ENCODE assay signal across 9 cellular contexts in the genomic region with DNA sequence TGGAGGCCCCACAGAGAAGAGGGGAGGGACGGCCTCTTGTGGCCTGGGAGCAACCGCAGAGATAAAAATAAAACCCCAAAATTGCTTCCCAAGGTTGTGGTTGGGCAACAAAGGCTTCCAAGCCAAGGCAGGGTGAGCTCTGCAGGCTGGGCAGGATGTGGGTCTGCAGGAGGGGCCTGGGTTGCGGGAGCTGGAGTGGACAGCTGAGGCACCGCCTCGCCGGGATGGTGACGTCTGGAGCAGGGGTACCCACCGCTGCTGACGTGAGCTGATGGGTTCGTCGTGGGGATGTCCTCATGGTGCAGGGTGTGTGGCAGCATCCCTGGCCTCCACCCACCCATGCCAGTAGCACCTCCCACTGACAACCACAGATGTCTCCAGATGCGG. TPM values are rescaled to one million over a fixed set of nuclear protein-coding genes. Genes with fewer than 3 reads are reported as not detected.
A peak's percentile ranks its signal among the peaks of the same experiment; 100 is the strongest.
DNase-seq lines count a peak whose midpoint lies in the region; ATAC-seq and TF ChIP-seq lines count a peak whose summit lies in the region.
"Had no signal": no experiment of that assay in that cellular context is flagged by ENCODE, and none has a peak within 500 bp of the region (broad histone marks: within the 10 kb centered on the region; RNA-seq: fewer than 3 reads in every experiment).

No MANE protein-coding gene starts in this region.

- dilution Hi-C loops in mammary epithelial cell (cut with HindIII; ENCODE audit: low sequenced_read_pairs), result loop anchor here (5.0 to 10.0 kb wide), 17 partner anchors 66 to 513 kb away; partner anchors contain the start of genes CDK11B, HES4, MIB2 and PLEKHN1

- H3K4me3 ChIP-seq in BLaER1 (peak overlapping the region; percentile 58), testis (no peak overlapping the region), dorsolateral prefrontal cortex (no peak overlapping the region), mammary epithelial cell (replicated peaks in 1 of 3; ENCODE audit: insufficient read depth in 1 of 3, low read depth in 2 of 3, low read length in 3 of 3) (no peak overlapping the region)
- H3K4me3 ChIP-seq: transverse colon had no signal

- no peak overlapping the region for H3K27ac Mint-ChIP-seq in activated CD4-positive, alpha-beta T cell treated with anti-CD3 and anti-CD28 coated beads for 36 hours
- no peak overlapping the region for H3K27ac Mint-ChIP-seq in endothelial cell (ENCODE audit: unreplicated experiment)

- no peak for ATAC-seq in activated CD4-positive, alpha-beta T cell treated with anti-CD3 and anti-CD28 coated beads for 36 hours

- CTCF ChIA-PET in activated CD4-positive, alpha-beta T cell treated with anti-CD3 and anti-CD28 coated beads for 36 hours (lab: Charles Lee), result interaction anchor here (0.6 to 1.9 kb wide), 10 partner anchors 8 to 1489 kb away, joined by 3 to 11 read pairs (median 4); no protein-coding TSS in a partner anchor
- CTCF ChIA-PET in mammary epithelial cell (lab: Charles Lee; ENCODE audit: low non-redundant PET), result no interaction called here

- H3K9me3 Mint-ChIP-seq in activated CD4-positive, alpha-beta T cell treated with anti-CD3 and anti-CD28 coated beads for 36 hours (ENCODE audit: low read depth), result no peaks in the 10 kb centered on the region
- no peaks in the 10 kb centered on the region for H3K9me3 Mint-ChIP-seq in endothelial cell (ENCODE audit: unreplicated experiment)

- POLR2A ChIA-PET in activated CD4-positive, alpha-beta T cell treated with anti-CD3 and anti-CD28 coated beads for 36 hours (lab: Charles Lee), result interaction anchor here (0.6 kb wide), 2 partner anchors 31 to 128 kb away, joined by 3 to 4 read pairs; no protein-coding TSS in a partner anchor

- 56 to 57% methylated on average over 8 to 12 of the region's 12 CpGs for WGBS in testis, 2 donors
- 81% methylated on average over 10 of the region's 12 CpGs for WGBS in mammary epithelial cell (ENCODE audit: low coverage, missing lambda C conversion rate)

- TF ChIP-seq POLR2A in erythroblast (IDR thresholded peaks at IDR 0.05; ENCODE audit: low read length), result peak; percentile 28
- TF ChIP-seq POLR2A in testis (IDR thresholded peaks at IDR 0.05), result no peak

- H3K4me1 ChIP-seq in BLaER1 (peaks cover 62% of the 10 kb centered on the region), testis (peaks cover 28% of the 10 kb centered on the region), mammary epithelial cell (ENCODE audit: insufficient read depth, low read length) (peaks cover 27% of the 10 kb centered on the region)

- intact Hi-C loops in activated CD4-positive, alpha-beta T cell treated with anti-CD3 and anti-CD28 coated beads for 36 hours (cut with DNase I, micrococcal nuclease), result no loop called here
- intact Hi-C loops in testis (cut with DNase I; ENCODE audit: low total_unique reads) (no loop called here), dorsolateral prefrontal cortex (cut with DNase I) (loop anchor here in 1 of 2 donors (5.0 to 10.0 kb wide), 3 partner anchors 243 to 339 kb away; partner anchors contain the start of gene MIB2), mammary epithelial cell (cut with micrococcal nuclease) (loop anchor here (10.0 kb wide), 1 partner anchor 133 kb away; no protein-coding TSS in a partner anchor)

- no peak overlapping the region for H2AFZ ChIP-seq in mammary epithelial cell (ENCODE audit: low read depth, low read length)

- in situ Hi-C loops in mammary epithelial cell (cut with MboI; ENCODE audit: low sequenced_read_pairs in 2 of 2), result no loop called here

- H3K27ac ChIP-seq in BLaER1 (peak overlapping the region; percentile 75), testis (no peak overlapping the region), dorsolateral prefrontal cortex (peak overlapping the region in 1 of 59 donors; percentile 46), mammary epithelial cell (ENCODE audit: insufficient read depth, low read depth, low read length) (no peak overlapping the region)

- H3K36me3 ChIP-seq in BLaER1 (peaks cover 25% of the 10 kb centered on the region), testis (ENCODE audit: low read depth, missing control alignments) (no peaks in the 10 kb centered on the region), mammary epithelial cell (ENCODE audit: insufficient read depth, low read length) (no peaks in the 10 kb centered on the region)
- H3K36me3 ChIP-seq: transverse colon had no signal

- H4K20me1 ChIP-seq in BLaER1 (peaks cover 44% of the 10 kb centered on the region), mammary epithelial cell (ENCODE audit: insufficient read depth, low read length) (no peaks in the 10 kb centered on the region)

- H3K9me3 ChIP-seq in BLaER1 (peaks cover 10% of the 10 kb centered on the region), testis (no peaks in the 10 kb centered on the region), mammary epithelial cell (replicated peaks; ENCODE audit: insufficient read depth, low read length) (peaks cover 7% of the 10 kb centered on the region)
- H3K9me3 ChIP-seq: transverse colon had no signal

- H3K4me2 ChIP-seq in BLaER1, result peak overlapping the region; percentile 100
- no peak overlapping the region for H3K4me2 ChIP-seq in mammary epithelial cell (ENCODE audit: insufficient read depth, low read depth, low read length)

- H3K27me3 ChIP-seq in BLaER1 (no peaks in the 10 kb centered on the region), testis (no peaks in the 10 kb centered on the region), dorsolateral prefrontal cortex (no peaks in the 10 kb centered on the region), mammary epithelial cell (ENCODE audit: insufficient read depth, low read length) (no peaks in the 10 kb centered on the region)
- H3K27me3 ChIP-seq: transverse colon had no signal

- H3K36me3 Mint-ChIP-seq in activated CD4-positive, alpha-beta T cell treated with anti-CD3 and anti-CD28 coated beads for 36 hours (ENCODE audit: low read depth), result peaks cover 9% of the 10 kb centered on the region
- H3K36me3 Mint-ChIP-seq in endothelial cell (ENCODE audit: low read depth, unreplicated experiment), result peaks cover 4% of the 10 kb centered on the region

- peaks cover 38% of the 10 kb centered on the region for H3K79me2 ChIP-seq in mammary epithelial cell (ENCODE audit: insufficient read depth, low read length)

- H3K9ac ChIP-seq in BLaER1 (peak overlapping the region; percentile 54; the same call in 1 of the 2 replicates), mammary epithelial cell (ENCODE audit: insufficient read depth, low read length) (no peak overlapping the region)

- no peak overlapping the region for H3K4me3 Mint-ChIP-seq in activated CD4-positive, alpha-beta T cell treated with anti-CD3 and anti-CD28 coated beads for 36 hours
- no peak overlapping the region for H3K4me3 Mint-ChIP-seq in endothelial cell (ENCODE audit: unreplicated experiment)

- TF ChIP-seq CTCF in testis (IDR thresholded peaks at IDR 0.05), result no peak
- no peak for TF ChIP-seq CTCF in dorsolateral prefrontal cortex (IDR thresholded peaks at IDR 0.05 in 54 of 56, conservative IDR thresholded peaks at IDR 0.05 in 2 of 56; ENCODE audit: low read depth in 1 of 56, partially characterized antibody in 56 of 56)
- no peak for TF ChIP-seq CTCF in endothelial cell (IDR thresholded peaks at IDR 0.05; ENCODE audit: unreplicated experiment)
- TF ChIP-seq CTCF in mammary epithelial cell (conservative IDR thresholded peaks at IDR 0.05 in 1 of 2, IDR thresholded peaks at IDR 0.05 in 1 of 2; ENCODE audit: extremely low read depth in 1 of 2, insufficient read depth in 1 of 2, low read depth in 1 of 2, low read length in 2 of 2), result no peak

- peaks cover 27% of the 10 kb centered on the region for H3K4me1 Mint-ChIP-seq in activated CD4-positive, alpha-beta T cell treated with anti-CD3 and anti-CD28 coated beads for 36 hours
- H3K4me1 Mint-ChIP-seq in endothelial cell (ENCODE audit: unreplicated experiment), result peaks cover 4% of the 10 kb centered on the region

- BruUV-seq in mammary epithelial cell (replicated peaks; lab: Mats Ljungman, UMichigan), result no TSS peak

- no peaks in the 10 kb centered on the region for H3K27me3 Mint-ChIP-seq in activated CD4-positive, alpha-beta T cell treated with anti-CD3 and anti-CD28 coated beads for 36 hours
- H3K27me3 Mint-ChIP-seq in endothelial cell (ENCODE audit: unreplicated experiment), result peaks cover 5% of the 10 kb centered on the region

- DNase-seq in LHCN-M2 (ENCODE audit: low read depth), result peak; percentile 84
- peak; percentile 54 for DNase-seq in activated CD4-positive, alpha-beta T cell treated with anti-CD3 and anti-CD28 coated beads for 36 hours
- DNase-seq in erythroblast (lab: John Stamatoyannopoulos, UW), result no peak
- DNase-seq in testis, result no peak
- no peak for DNase-seq in dorsolateral prefrontal cortex
- DNase-seq in endothelial cell (ENCODE audit: low spot score), result no peak
- no peak for DNase-seq in mammary epithelial cell

RNA-seq across cellular contexts. Expression of gene AURKAIP1, which starts 3.7 kb away (rescaled TPM):
- total RNA-seq in LHCN-M2 (2014; rRNA removed), result 226 and 234 TPM in 2 replicates
- 193 TPM for polyA plus RNA-seq in LHCN-M2 (2012)
- total RNA-seq in activated CD4-positive, alpha-beta T cell treated with anti-CD3 and anti-CD28 coated beads for 36 hours, result 100 to 1,000 TPM in 1 of 2 experiments, 10 to 100 TPM in 1; 89.5 to 117 TPM
- total RNA-seq in testis, result 100 to 1,000 TPM; 224 to 328 TPM
- 313 TPM for polyA plus RNA-seq in testis (ENCODE audit: insufficient read depth, low read depth, low replicate concordance)
- 100 to 1,000 TPM in 92 of 120 experiments, 10 to 100 TPM in 28; 78.7 to 143 (median 109) TPM for total RNA-seq in dorsolateral prefrontal cortex
- total RNA-seq in endothelial cell (ENCODE audit: unreplicated experiment), result 128 TPM
- 100 to 1,000 TPM in 1 of 2 donors, 10 to 100 TPM in 1; 85.0 to 167 TPM for total RNA-seq in mammary epithelial cell
- 125 TPM for polyA plus RNA-seq in mammary epithelial cell
- 47.4 TPM for polyA minus RNA-seq in mammary epithelial cell

RNA-seq across cellular contexts. Expression of gene MXRA8, which starts 13.0 kb away (rescaled TPM):
- total RNA-seq in LHCN-M2 (2014; rRNA removed) (292 and 326 TPM in 2 replicates), testis (100 to 1,000 TPM in 1 of 2 donors, 10 to 100 TPM in 1; 60.2 to 102 TPM), dorsolateral prefrontal cortex (10 to 100 TPM in 29 of 120 experiments, 1 to 10 TPM in 91; 3.2 to 23.7 (median 7.3) TPM), endothelial cell (ENCODE audit: unreplicated experiment) (0.64 TPM), mammary epithelial cell (1 to 10 TPM in 1 of 2 donors, not detected in 1; 6.2 TPM)
- 341 TPM for polyA plus RNA-seq in LHCN-M2 (2012)
- total RNA-seq in activated CD4-positive, alpha-beta T cell treated with anti-CD3 and anti-CD28 coated beads for 36 hours, result under 1 TPM; 0.25 to 0.49 TPM
- polyA plus RNA-seq in testis (ENCODE audit: insufficient read depth, low read depth, low replicate concordance) (63.3 TPM), mammary epithelial cell (0.09 TPM)
- polyA minus RNA-seq in mammary epithelial cell, result not detected

RNA-seq across cellular contexts. Expression of gene DVL1, which starts 22.1 kb away (rescaled TPM):
- 85.6 and 86.6 TPM in 2 replicates for total RNA-seq in LHCN-M2 (2014; rRNA removed)
- polyA plus RNA-seq in LHCN-M2 (2012), result 43.7 TPM
- 10 to 100 TPM; 35.3 to 35.5 TPM for total RNA-seq in activated CD4-positive, alpha-beta T cell treated with anti-CD3 and anti-CD28 coated beads for 36 hours
- 100 to 1,000 TPM; 169 to 183 TPM for total RNA-seq in testis
- polyA plus RNA-seq in testis (ENCODE audit: insufficient read depth, low read depth, low replicate concordance), result 65.8 TPM
- 100 to 1,000 TPM in 103 of 120 experiments, 10 to 100 TPM in 17; 86.3 to 201 (median 114) TPM for total RNA-seq in dorsolateral prefrontal cortex
- 26.7 TPM for total RNA-seq in endothelial cell (ENCODE audit: unreplicated experiment)
- total RNA-seq in mammary epithelial cell, result 100 to 1,000 TPM in 1 of 2 donors, 10 to 100 TPM in 1; 62.0 to 109 TPM
- polyA plus RNA-seq in mammary epithelial cell, result 37.4 TPM
- 20.1 TPM for polyA minus RNA-seq in mammary epithelial cell

RNA-seq across cellular contexts. Expression of gene CCNL2, which starts 27.8 kb away (rescaled TPM):
- total RNA-seq in LHCN-M2 (2014; rRNA removed) (118 and 127 TPM in 2 replicates), testis (100 to 1,000 TPM; 204 to 209 TPM), dorsolateral prefrontal cortex (100 to 1,000 TPM; 111 to 235 (median 165) TPM), endothelial cell (ENCODE audit: unreplicated experiment) (266 TPM), mammary epithelial cell (100 to 1,000 TPM; 103 to 140 TPM)
- 40.8 TPM for polyA plus RNA-seq in LHCN-M2 (2012)
- 10 to 100 TPM; 73.6 to 89.7 TPM for total RNA-seq in activated CD4-positive, alpha-beta T cell treated with anti-CD3 and anti-CD28 coated beads for 36 hours
- polyA plus RNA-seq in testis (ENCODE audit: insufficient read depth, low read depth, low replicate concordance) (90.9 TPM), mammary epithelial cell (64.9 TPM)
- polyA minus RNA-seq in mammary epithelial cell, result 21.9 TPM

RNA-seq across cellular contexts. Expression of gene MRPL20, which starts 35.7 kb away (rescaled TPM):
- 126 and 134 TPM in 2 replicates for total RNA-seq in LHCN-M2 (2014; rRNA removed)
- polyA plus RNA-seq in LHCN-M2 (2012), result 229 TPM
- total RNA-seq in activated CD4-positive, alpha-beta T cell treated with anti-CD3 and anti-CD28 coated beads for 36 hours, result 100 to 1,000 TPM; 126 to 143 TPM
- 100 to 1,000 TPM; 104 to 123 TPM for total RNA-seq in testis
- polyA plus RNA-seq in testis (ENCODE audit: insufficient read depth, low read depth, low replicate concordance), result 110 TPM
- total RNA-seq in dorsolateral prefrontal cortex, result 100 to 1,000 TPM in 12 of 120 experiments, 10 to 100 TPM in 108; 56.0 to 114 (median 86.3) TPM
- 95.0 TPM for total RNA-seq in endothelial cell (ENCODE audit: unreplicated experiment)
- total RNA-seq in mammary epithelial cell, result 100 to 1,000 TPM in 1 of 2 donors, 10 to 100 TPM in 1; 56.7 to 115 TPM
- polyA plus RNA-seq in mammary epithelial cell, result 157 TPM
- polyA minus RNA-seq in mammary epithelial cell, result 119 TPM

Comparison
In these comparisons a context has a peak if more than half of its experiments do, and no peak if none do; other contexts are left out.
1. DNase-seq: peak in LHCN-M2 (single experiment) and activated CD4-positive, alpha-beta T cell treated with anti-CD3 and anti-CD28 coated beads for 36 hours (single experiment); none in erythroblast (0 of 2), testis (single experiment), dorsolateral prefrontal cortex (0 of 10), endothelial cell (single experiment) and mammary epithelial cell (single experiment).